23 cellular contexts compared by ENCODE assay signal in genomic region chr1:200386416-200386815, GRCh38.
"Had no signal": no experiment of that assay in that cellular context is flagged by ENCODE, and none has a peak within 500 bp of the region (broad histone marks: within the 10 kb centered on the region; RNA-seq: fewer than 3 reads in every experiment).

No MANE protein-coding gene starts in this region.

- H3K27ac Mint-ChIP-seq: mesothelial cell of epicardium; natural killer cell; stimulated activated memory B cell treated with anti-CD40 and anti-IgM and Interleukin-4, amounts not matched to agents 10 μg/mL and 1 μg/mL and 100 μg/mL, for 72 hours; stimulated activated naive CD8-positive, alpha-beta T cell treated with anti-CD3 and anti-CD28 coated beads, Interleukin-15, Interleukin-2, amounts not matched to agents 100 ng/mL and 50 ng/mL, for 24 hours had no signal

- H3K9me3 Mint-ChIP-seq: effector memory CD8-positive, alpha-beta T cell; mesothelial cell of epicardium; natural killer cell; neural crest cell; stimulated activated memory B cell treated with anti-CD40 and anti-IgM and Interleukin-4, amounts not matched to agents 10 μg/mL and 1 μg/mL and 100 μg/mL, for 72 hours; stimulated activated naive CD8-positive, alpha-beta T cell treated with anti-CD3 and anti-CD28 coated beads, Interleukin-15, Interleukin-2, amounts not matched to agents 100 ng/mL and 50 ng/mL, for 24 hours had no signal

- H3K4me3 Mint-ChIP-seq: effector memory CD8-positive, alpha-beta T cell; mesothelial cell of epicardium; natural killer cell; neural crest cell; stimulated activated memory B cell treated with anti-CD40 and anti-IgM and Interleukin-4, amounts not matched to agents 10 μg/mL and 1 μg/mL and 100 μg/mL, for 72 hours; stimulated activated naive CD8-positive, alpha-beta T cell treated with anti-CD3 and anti-CD28 coated beads, Interleukin-15, Interleukin-2, amounts not matched to agents 100 ng/mL and 50 ng/mL, for 24 hours had no signal

- H3K9me3 ChIP-seq: esophagus squamous epithelium, gastroesophageal sphincter, pancreas, prostate gland, right lobe of liver, spleen, tibial artery, upper lobe of right lung, vagina had no signal

- H3K4me3 ChIP-seq: esophagus squamous epithelium, gastroesophageal sphincter, pancreas, prostate gland, right lobe of liver, spleen, tibial artery, upper lobe of right lung, vagina had no signal

- H3K27ac ChIP-seq: esophagus squamous epithelium, gastroesophageal sphincter, pancreas, prostate gland, right lobe of liver, spleen, tibial artery, upper lobe of right lung, vagina had no signal

- H3K36me3 Mint-ChIP-seq: mesothelial cell of epicardium; natural killer cell; stimulated activated memory B cell treated with anti-CD40 and anti-IgM and Interleukin-4, amounts not matched to agents 10 μg/mL and 1 μg/mL and 100 μg/mL, for 72 hours had no signal

- H3K36me3 ChIP-seq: esophagus squamous epithelium, gastroesophageal sphincter, pancreas, prostate gland, right lobe of liver, spleen, tibial artery, upper lobe of right lung, vagina had no signal

- ATAC-seq: effector memory CD8-positive, alpha-beta T cell; gastroesophageal sphincter; left lobe of liver; natural killer cell; pancreas; right lobe of liver; stimulated activated memory B cell treated with anti-CD40 and anti-IgM and Interleukin-4, amounts not matched to agents 10 μg/mL and 1 μg/mL and 100 μg/mL, for 72 hours; upper lobe of right lung had no signal

- H3K4me1 ChIP-seq: esophagus squamous epithelium, gastroesophageal sphincter, pancreas, prostate gland, right lobe of liver, spleen, tibial artery, upper lobe of right lung, vagina had no signal

- FAIRE-seq: pancreas had no signal

- DNase-seq: effector memory CD8-positive, alpha-beta T cell; esophagus squamous epithelium; foreskin fibroblast; glutamatergic neuron; islet precursor cell; mammary epithelial cell; natural killer cell; pancreas; right lobe of liver; spleen; stimulated activated CD4-positive, alpha-beta T cell treated with anti-CD3 and anti-CD28 coated beads, Interleukin-15, amount 100 ng/mL, for 24 hours; stimulated activated CD4-positive, alpha-beta T cell treated with anti-CD3 and anti-CD28 coated beads, Interleukin-1b, Interleukin-23, amount 100 ng/mL, for 48 hours; stimulated activated CD4-positive, alpha-beta T cell treated with anti-CD3 and anti-CD28 coated beads, Interleukin-4, amount 100 ng/mL, for 24 hours; tibial artery; upper lobe of right lung had no signal

- H3K4me1 Mint-ChIP-seq: natural killer cell, neural crest cell had no signal

- H3K27me3 ChIP-seq: esophagus squamous epithelium, gastroesophageal sphincter, pancreas, right lobe of liver, spleen, tibial artery, upper lobe of right lung, vagina had no signal

- H3K27me3 Mint-ChIP-seq: effector memory CD8-positive, alpha-beta T cell; stimulated activated memory B cell treated with anti-CD40 and anti-IgM and Interleukin-4, amounts not matched to agents 10 μg/mL and 1 μg/mL and 100 μg/mL, for 72 hours; stimulated activated naive CD8-positive, alpha-beta T cell treated with anti-CD3 and anti-CD28 coated beads, Interleukin-15, Interleukin-2, amounts not matched to agents 100 ng/mL and 50 ng/mL, for 24 hours had no signal
